ENCODE assay signal across 8 cellular contexts in the genomic region with DNA sequence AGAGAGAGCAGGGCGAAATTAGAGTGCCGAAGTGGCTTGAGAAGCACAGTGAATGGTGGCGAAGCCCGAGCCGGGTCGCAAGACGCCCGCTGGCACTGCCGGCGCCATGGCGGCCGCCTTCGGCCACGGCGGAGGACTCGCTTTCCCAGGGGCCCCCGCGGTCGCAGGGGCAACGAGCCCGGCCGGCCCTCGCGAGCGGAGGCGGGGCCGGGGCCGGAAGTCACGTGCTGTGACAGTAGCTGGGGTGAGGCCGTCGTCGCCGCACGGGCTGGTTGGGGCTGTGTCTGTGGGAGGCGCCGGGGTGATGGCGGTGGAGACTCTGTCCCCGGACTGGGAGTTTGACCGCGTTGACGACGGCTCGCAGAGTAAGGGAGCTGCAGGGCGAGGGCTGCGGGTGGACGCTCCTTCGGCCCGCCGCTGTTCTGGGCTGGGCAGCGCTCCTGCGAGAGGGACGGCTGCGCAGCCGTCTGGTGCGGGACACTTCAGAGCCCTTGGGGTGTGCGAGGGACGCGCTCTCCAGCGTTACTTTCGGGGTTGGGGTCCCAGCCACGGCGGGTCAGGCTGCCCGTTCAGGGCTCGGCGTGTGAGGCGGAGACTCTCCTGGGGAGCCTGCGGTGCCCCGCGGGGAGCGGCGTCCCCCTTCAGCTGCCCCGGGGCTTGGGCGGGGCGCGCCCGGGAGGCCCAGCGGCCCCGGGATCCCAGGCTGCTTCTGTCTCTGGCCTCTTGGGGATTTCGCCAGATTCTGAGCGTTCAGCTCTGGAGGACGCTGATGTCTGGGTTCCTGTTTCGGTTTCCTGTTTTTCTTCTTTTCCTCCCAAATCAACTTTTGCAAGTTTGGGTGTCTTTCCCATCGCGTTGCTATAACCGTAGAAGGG. TPM values are rescaled to one million over a fixed set of nuclear protein-coding genes. Genes with fewer than 3 reads are reported as not detected.
DNase-seq lines count a peak whose midpoint lies in the region; ATAC-seq and TF ChIP-seq lines count a peak whose summit lies in the region.

TSS of gene WASHC4 (plus strand) at position 235 of the 875 bp plus-strand sequence. CDS start at position 305, 70 bp downstream.

- peak within 1 kb of the TSS; percentile 99 for H3K4me3 ChIP-seq in AG09309 (ENCODE audit: control insufficient read depth, low read depth, low read length)
- peak within 1 kb of the TSS; percentile 91 to 94 for H3K4me3 ChIP-seq in cardiac fibroblast (replicated peaks in 1 of 2; ENCODE audit: low read depth in 2 of 2, low read length in 2 of 2)
- H3K4me3 ChIP-seq in spleen, result peak within 1 kb of the TSS; percentile 78 to 97 (median 91)

- POLR2A ChIA-PET in activated B cell treated with CpG ODN at 0.5 μM for 24 hours (lab: Charles Lee), result interaction anchor here (0.5 to 4.0 kb wide), 26 partner anchors 10 to 1274 kb away, joined by 3 to 29 read pairs (median 4); partner anchors contain the start of genes ALDH1L2, APPL2, C12orf75 and HSP90B1

- H3K36me3 ChIP-seq in spleen, result peaks cover 0 to 19% (median 8%) of the 10 kb centered on the region in 6 donors

- peaks cover 33% of the 10 kb centered on the region for H3K4me1 Mint-ChIP-seq in activated B cell treated with CpG ODN at 0.5 μM for 24 hours

- H3K4me1 ChIP-seq in spleen, result peaks cover 19 to 54% (median 41%) of the 10 kb centered on the region in 6 donors

- TF ChIP-seq CTCF in AG09309 (IDR thresholded peaks at IDR 0.05; ENCODE audit: control insufficient read depth, insufficient read depth, low read depth, low read length, missing control alignments), result no peak
- TF ChIP-seq CTCF in activated B cell treated with CpG ODN at 0.5 μM for 24 hours (IDR thresholded peaks at IDR 0.05), result no peak
- no peak for TF ChIP-seq CTCF in cardiac fibroblast (IDR thresholded peaks at IDR 0.05; ENCODE audit: low read depth, low read length)
- peak in 3 of 11 experiments; percentile 9 to 39 (median 24) for TF ChIP-seq CTCF in spleen (IDR thresholded peaks at IDR 0.05 in 8 of 11, conservative IDR thresholded peaks at IDR 0.05 in 3 of 11)

- DNase-seq in AG09309 (ENCODE audit: low read depth), result no peak
- DNase-seq in NCI-H345 (lab: John Stamatoyannopoulos, UW), result peak; percentile 94
- DNase-seq in activated B cell treated with CpG ODN at 0.5 μM for 24 hours, result peak; percentile 95
- DNase-seq in cardiac fibroblast (ENCODE audit: low read depth in 2 of 2), result peak; percentile 90 to 93
- peak; percentile 94 for DNase-seq in inferior parietal cortex (ENCODE audit: extremely low spot score)
- peak; percentile 100 for DNase-seq in spleen

- H3K27ac Mint-ChIP-seq in activated B cell treated with CpG ODN at 0.5 μM for 24 hours, result peak within 1 kb of the TSS; percentile 96

- H3K27ac ChIP-seq in spleen, result peak within 1 kb of the TSS; percentile 97 to 99 (median 98)

- TF ChIP-seq POLR2A in spleen (IDR thresholded peaks at IDR 0.05), result peak; percentile 54 to 97 (median 74)

- 0% methylated on average over 55 to 85 of the region's 85 CpGs for WGBS in spleen, 5 donors

- intact Hi-C loops in activated B cell treated with CpG ODN at 0.5 μM for 24 hours (cut with micrococcal nuclease) (loop anchor here (1.0 to 10.0 kb wide), 13 partner anchors 17 to 1850 kb away; partner anchors contain the start of genes ALDH1L2, EID3, HSP90B1 and NFYB), spleen (cut with DNase I; ENCODE audit: low total_unique reads) (no loop called here)

- CTCF ChIA-PET in activated B cell treated with CpG ODN at 0.5 μM for 24 hours (lab: Charles Lee), result no interaction called here

- H3K27me3 ChIP-seq in spleen (replicated peaks in 1 of 7), result peaks cover 0 to 17% (median 0%) of the 10 kb centered on the region in 7 donors

- ATAC-seq in GM19023 (IDR thresholded peaks at IDR 0.05; ENCODE audit: unreplicated experiment), result peak; percentile 93
- peak; percentile 89 for ATAC-seq in HG03196 (IDR thresholded peaks at IDR 0.05; ENCODE audit: unreplicated experiment)
- ATAC-seq in activated B cell treated with CpG ODN at 0.5 μM for 24 hours (ENCODE audit: low read depth), result peak; percentile 89

- no peaks in the 10 kb centered on the region for H3K9me3 Mint-ChIP-seq in activated B cell treated with CpG ODN at 0.5 μM for 24 hours

- H3K36me3 Mint-ChIP-seq in activated B cell treated with CpG ODN at 0.5 μM for 24 hours (ENCODE audit: low read depth), result peaks cover 42% of the 10 kb centered on the region

- no peaks in the 10 kb centered on the region for H3K27me3 Mint-ChIP-seq in activated B cell treated with CpG ODN at 0.5 μM for 24 hours

- H3K9me3 ChIP-seq in spleen, result peaks cover 0 to 4% (median 0%) of the 10 kb centered on the region in 8 donors

- H3K4me3 Mint-ChIP-seq in activated B cell treated with CpG ODN at 0.5 μM for 24 hours, result peak within 1 kb of the TSS; percentile 96

RNA-seq across cellular contexts. Expression of gene WASHC4, which starts in this region (rescaled TPM):
- total RNA-seq in activated B cell treated with CpG ODN at 0.5 μM for 24 hours, result 105 and 128 TPM in 2 replicates
- total RNA-seq in spleen, result 100 to 1,000 TPM in 4 of 7 donors, 10 to 100 TPM in 3; 87.2 to 172 (median 107) TPM
- 10 to 100 TPM; 25.2 to 33.4 (median 29.5) TPM for polyA plus RNA-seq in spleen
